ENCODE assay signal across 25 cellular contexts in genomic region chr4:168994961-168995360, GRCh38.
"Had no signal": no experiment of that assay in that cellular context is flagged by ENCODE, and none has a peak within 500 bp of the region (broad histone marks: within the 10 kb centered on the region; RNA-seq: fewer than 3 reads in every experiment).

No MANE protein-coding gene starts in this region.

- H3K27ac ChIP-seq: colonic mucosa, epithelial cell of prostate, gastroesophageal sphincter, heart left ventricle, hepatocyte, neural progenitor cell, psoas muscle, sigmoid colon, thoracic aorta, transverse colon had no signal

- H3K9me3 ChIP-seq: colonic mucosa, gastroesophageal sphincter, heart left ventricle, mucosa of descending colon, psoas muscle, sigmoid colon, thoracic aorta, transverse colon had no signal

- H3K27me3 Mint-ChIP-seq: central memory CD8-positive, alpha-beta T cell; dendritic cell treated with granulocyte-macrophage colony-stimulating factor and Interleukin-4, amounts not matched to agents 40 ng/mL and 50 ng/mL, for 4 days; naive B cell; natural killer cell treated with Interleukin-12 subunit alpha and Interleukin-12 subunit beta and Interleukin-15 and Interleukin-18, amount 100 ng/mL, for 72 hours; stimulated activated naive B cell treated with anti-CD40 and anti-IgM and Interleukin-4, amounts not matched to agents 10 μg/mL and 1 μg/mL and 100 μg/mL, for 72 hours; stimulated activated naive CD8-positive, alpha-beta T cell treated with anti-CD3 and anti-CD28 coated beads, Interleukin-15, Interleukin-2, amounts not matched to agents 100 ng/mL and 50 ng/mL, for 24 hours had no signal

- H3K27me3 ChIP-seq: colonic mucosa, gastroesophageal sphincter, heart left ventricle, hepatocyte, neural progenitor cell, sigmoid colon, transverse colon had no signal

- H3K4me1 ChIP-seq: colonic mucosa, sigmoid colon, transverse colon had no signal

- H3K27ac Mint-ChIP-seq: dendritic cell treated with granulocyte-macrophage colony-stimulating factor and Interleukin-4, amounts not matched to agents 40 ng/mL and 50 ng/mL, for 4 days; endodermal cell; naive B cell; neural progenitor cell; stimulated activated naive B cell treated with anti-CD40 and anti-IgM and Interleukin-4, amounts not matched to agents 10 μg/mL and 1 μg/mL and 100 μg/mL, for 72 hours; stimulated activated naive CD8-positive, alpha-beta T cell treated with anti-CD3 and anti-CD28 coated beads, Interleukin-15, Interleukin-2, amounts not matched to agents 100 ng/mL and 50 ng/mL, for 24 hours had no signal

- H3K4me3 ChIP-seq: colonic mucosa, gastroesophageal sphincter, heart left ventricle, hepatocyte, mucosa of descending colon, neural progenitor cell, psoas muscle, sigmoid colon, thoracic aorta, transverse colon had no signal

- ATAC-seq: gastroesophageal sphincter; mucosa of descending colon; natural killer cell treated with Interleukin-12 subunit alpha and Interleukin-12 subunit beta and Interleukin-15 and Interleukin-18, amount 100 ng/mL, for 72 hours; stimulated activated naive B cell treated with anti-CD40 and anti-IgM and Interleukin-4, amounts not matched to agents 10 μg/mL and 1 μg/mL and 100 μg/mL, for 72 hours had no signal

- H3K9me3 Mint-ChIP-seq: central memory CD8-positive, alpha-beta T cell; dendritic cell treated with granulocyte-macrophage colony-stimulating factor and Interleukin-4, amounts not matched to agents 40 ng/mL and 50 ng/mL, for 4 days; endodermal cell; mesothelial cell of epicardium; naive B cell; natural killer cell treated with Interleukin-12 subunit alpha and Interleukin-12 subunit beta and Interleukin-15 and Interleukin-18, amount 100 ng/mL, for 72 hours; neural progenitor cell; stimulated activated naive B cell treated with anti-CD40 and anti-IgM and Interleukin-4, amounts not matched to agents 10 μg/mL and 1 μg/mL and 100 μg/mL, for 72 hours; stimulated activated naive CD8-positive, alpha-beta T cell treated with anti-CD3 and anti-CD28 coated beads, Interleukin-15, Interleukin-2, amounts not matched to agents 100 ng/mL and 50 ng/mL, for 24 hours had no signal

- H3K4me3 Mint-ChIP-seq: central memory CD8-positive, alpha-beta T cell; dendritic cell treated with granulocyte-macrophage colony-stimulating factor and Interleukin-4, amounts not matched to agents 40 ng/mL and 50 ng/mL, for 4 days; endodermal cell; mesothelial cell of epicardium; naive B cell; natural killer cell treated with Interleukin-12 subunit alpha and Interleukin-12 subunit beta and Interleukin-15 and Interleukin-18, amount 100 ng/mL, for 72 hours; neural progenitor cell; stimulated activated naive B cell treated with anti-CD40 and anti-IgM and Interleukin-4, amounts not matched to agents 10 μg/mL and 1 μg/mL and 100 μg/mL, for 72 hours; stimulated activated naive CD8-positive, alpha-beta T cell treated with anti-CD3 and anti-CD28 coated beads, Interleukin-15, Interleukin-2, amounts not matched to agents 100 ng/mL and 50 ng/mL, for 24 hours had no signal

- H3K36me3 ChIP-seq: colonic mucosa, thoracic aorta had no signal

- DNase-seq: colonic mucosa; effector CD8-positive, alpha-beta T cell; endodermal cell; heart left ventricle; kidney glomerular epithelial cell; left colon; left ventricle myocardium superior; naive B cell; psoas muscle; right cardiac atrium; sigmoid colon; stimulated activated CD4-positive, alpha-beta T cell treated with anti-CD3 and anti-CD28 coated beads, Interleukin-2, amount 100 ng/mL, for 48 hours; stimulated activated naive B cell treated with anti-CD40 and anti-IgM and Interleukin-4, amounts not matched to agents 10 μg/mL and 1 μg/mL and 100 μg/mL, for 72 hours; transverse colon had no signal
